1 cellular context compared by ENCODE assay signal in the genomic region with DNA sequence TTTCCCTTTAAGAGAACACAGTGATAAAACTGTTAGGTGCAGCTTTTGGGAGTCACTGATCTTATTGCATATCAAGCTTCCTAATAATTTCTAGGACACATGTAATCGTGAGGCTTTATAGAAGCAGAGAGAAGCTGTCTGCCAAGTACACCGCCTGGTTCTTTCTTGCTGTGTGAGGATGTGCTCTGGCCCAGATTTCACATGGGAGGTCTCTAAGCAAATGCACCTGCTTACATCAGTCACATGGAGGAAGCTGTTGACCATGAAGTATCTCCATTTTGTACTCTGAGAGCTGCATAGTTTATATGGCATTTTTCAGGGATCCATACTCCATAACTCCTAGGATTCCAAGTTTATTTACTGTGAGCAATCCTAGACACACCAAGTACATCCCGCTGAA.
TF ChIP-seq lines count a peak whose summit lies in the region.

No MANE protein-coding gene starts in this region.

TF ChIP-seq in IMR-90, 13 proteins besides CTCF, POLR2A, EP300 and RAD21 (continued from another document):
- no peak for TF ChIP-seq NFE2L2 (IDR thresholded peaks at IDR 0.05; ENCODE audit: low read depth, low read length)
- TF ChIP-seq FOS (IDR thresholded peaks at IDR 0.05; ENCODE audit: low read depth, low read length) = no peak
- no peak for TF ChIP-seq MAZ (IDR thresholded peaks at IDR 0.05; ENCODE audit: borderline replicate concordance, low read depth, low read length)
- no peak for TF ChIP-seq BHLHE40 (IDR thresholded peaks at IDR 0.05; ENCODE audit: low read depth, low read length)
- no peak for TF ChIP-seq RCOR1 (IDR thresholded peaks at IDR 0.05; ENCODE audit: insufficient replicate concordance, low read length)
TF ChIP-seq in IMR-90: peak in this region for 0.
